3 cellular contexts compared by ENCODE assay signal in the genomic region with DNA sequence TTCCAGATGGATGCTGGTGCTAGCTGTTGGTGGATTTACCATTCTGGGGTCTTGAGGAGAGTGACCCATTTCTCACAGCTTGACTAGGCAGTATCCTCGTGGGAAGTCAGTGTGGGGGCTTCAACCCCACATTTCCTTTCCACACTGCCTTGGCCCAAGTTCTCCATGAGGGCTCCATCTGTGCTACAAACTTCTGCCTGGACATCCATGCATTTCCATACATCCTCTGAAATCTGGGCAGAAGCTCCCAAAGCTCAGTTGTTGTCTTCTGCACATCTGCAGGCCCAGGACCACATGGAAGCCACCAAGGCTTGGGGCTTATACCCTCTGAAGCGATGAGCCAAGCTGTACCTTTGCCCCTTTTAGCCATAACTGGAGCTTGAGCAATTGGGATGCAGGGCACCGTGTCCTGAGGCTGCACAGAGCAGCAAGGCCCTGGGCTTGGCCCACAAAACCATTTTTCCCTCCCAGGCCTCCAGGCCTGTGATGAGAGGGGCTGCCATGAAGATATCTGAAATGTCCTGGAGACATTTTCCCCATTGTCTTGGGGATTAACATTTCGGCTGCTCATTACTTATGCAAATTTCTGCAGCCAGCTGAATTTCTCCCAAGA.
TF ChIP-seq lines count a peak whose summit lies in the region.

No MANE protein-coding gene starts in this region.

TF ChIP-seq in A549, 52 proteins besides CTCF, POLR2A, EP300 and RAD21 (continued from another document):
- TF ChIP-seq JUNB (IDR thresholded peaks at IDR 0.05) (no peak), SMC3 (IDR thresholded peaks at IDR 0.05) (no peak), PHF8 (IDR thresholded peaks at IDR 0.05; ENCODE audit: borderline replicate concordance, low read depth) (no peak)
- TF ChIP-seq, protein P1, sequence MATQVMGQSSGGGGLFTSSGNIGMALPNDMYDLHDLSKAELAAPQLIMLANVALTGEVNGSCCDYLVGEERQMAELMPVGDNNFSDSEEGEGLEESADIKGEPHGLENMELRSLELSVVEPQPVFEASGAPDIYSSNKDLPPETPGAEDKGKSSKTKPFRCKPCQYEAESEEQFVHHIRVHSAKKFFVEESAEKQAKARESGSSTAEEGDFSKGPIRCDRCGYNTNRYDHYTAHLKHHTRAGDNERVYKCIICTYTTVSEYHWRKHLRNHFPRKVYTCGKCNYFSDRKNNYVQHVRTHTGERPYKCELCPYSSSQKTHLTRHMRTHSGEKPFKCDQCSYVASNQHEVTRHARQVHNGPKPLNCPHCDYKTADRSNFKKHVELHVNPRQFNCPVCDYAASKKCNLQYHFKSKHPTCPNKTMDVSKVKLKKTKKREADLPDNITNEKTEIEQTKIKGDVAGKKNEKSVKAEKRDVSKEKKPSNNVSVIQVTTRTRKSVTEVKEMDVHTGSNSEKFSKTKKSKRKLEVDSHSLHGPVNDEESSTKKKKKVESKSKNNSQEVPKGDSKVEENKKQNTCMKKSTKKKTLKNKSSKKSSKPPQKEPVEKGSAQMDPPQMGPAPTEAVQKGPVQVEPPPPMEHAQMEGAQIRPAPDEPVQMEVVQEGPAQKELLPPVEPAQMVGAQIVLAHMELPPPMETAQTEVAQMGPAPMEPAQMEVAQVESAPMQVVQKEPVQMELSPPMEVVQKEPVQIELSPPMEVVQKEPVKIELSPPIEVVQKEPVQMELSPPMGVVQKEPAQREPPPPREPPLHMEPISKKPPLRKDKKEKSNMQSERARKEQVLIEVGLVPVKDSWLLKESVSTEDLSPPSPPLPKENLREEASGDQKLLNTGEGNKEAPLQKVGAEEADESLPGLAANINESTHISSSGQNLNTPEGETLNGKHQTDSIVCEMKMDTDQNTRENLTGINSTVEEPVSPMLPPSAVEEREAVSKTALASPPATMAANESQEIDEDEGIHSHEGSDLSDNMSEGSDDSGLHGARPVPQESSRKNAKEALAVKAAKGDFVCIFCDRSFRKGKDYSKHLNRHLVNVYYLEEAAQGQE (IDR thresholded peaks at IDR 0.05), result no peak
- TF ChIP-seq, protein P2, sequence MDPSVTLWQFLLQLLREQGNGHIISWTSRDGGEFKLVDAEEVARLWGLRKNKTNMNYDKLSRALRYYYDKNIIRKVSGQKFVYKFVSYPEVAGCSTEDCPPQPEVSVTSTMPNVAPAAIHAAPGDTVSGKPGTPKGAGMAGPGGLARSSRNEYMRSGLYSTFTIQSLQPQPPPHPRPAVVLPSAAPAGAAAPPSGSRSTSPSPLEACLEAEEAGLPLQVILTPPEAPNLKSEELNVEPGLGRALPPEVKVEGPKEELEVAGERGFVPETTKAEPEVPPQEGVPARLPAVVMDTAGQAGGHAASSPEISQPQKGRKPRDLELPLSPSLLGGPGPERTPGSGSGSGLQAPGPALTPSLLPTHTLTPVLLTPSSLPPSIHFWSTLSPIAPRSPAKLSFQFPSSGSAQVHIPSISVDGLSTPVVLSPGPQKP (IDR thresholded peaks at IDR 0.05; ENCODE audit: low read depth, low read length), result no peak
TF ChIP-seq in A549: peak in this region for 1.

TF ChIP-seq in HEK293, 187 proteins besides CTCF, POLR2A, EP300 and RAD21 (continued from another document and continues in another):
- TF ChIP-seq ZNF140 (tag by site-specific recombination; IDR thresholded peaks at IDR 0.05) (no peak), ZNF777 (tag by site-specific recombination; IDR thresholded peaks at IDR 0.05; ENCODE audit: borderline replicate concordance) (no peak), ZNF585B (tag by site-specific recombination; IDR thresholded peaks at IDR 0.05) (peak; percentile 79), ZNF626 (tag by site-specific recombination; IDR thresholded peaks at IDR 0.05) (peak; percentile 64; the same call in 1 of the 2 replicates), ZNF16 (tag by site-specific recombination; IDR thresholded peaks at IDR 0.05; ENCODE audit: low read depth) (no peak), SCRT2 (tag by site-specific recombination; IDR thresholded peaks at IDR 0.05) (no peak), TRIM28 (IDR thresholded peaks at IDR 0.05; ENCODE audit: borderline replicate concordance, low read length) (peak; percentile 84; the same call in 1 of the 2 replicates), ZNF416 (tag by site-specific recombination; IDR thresholded peaks at IDR 0.05) (no peak), ZNF664 (tag by site-specific recombination; IDR thresholded peaks at IDR 0.05) (no peak), SALL2 (tag by site-specific recombination; IDR thresholded peaks at IDR 0.05; ENCODE audit: borderline replicate concordance) (no peak)
- TF ChIP-seq, protein P3, sequence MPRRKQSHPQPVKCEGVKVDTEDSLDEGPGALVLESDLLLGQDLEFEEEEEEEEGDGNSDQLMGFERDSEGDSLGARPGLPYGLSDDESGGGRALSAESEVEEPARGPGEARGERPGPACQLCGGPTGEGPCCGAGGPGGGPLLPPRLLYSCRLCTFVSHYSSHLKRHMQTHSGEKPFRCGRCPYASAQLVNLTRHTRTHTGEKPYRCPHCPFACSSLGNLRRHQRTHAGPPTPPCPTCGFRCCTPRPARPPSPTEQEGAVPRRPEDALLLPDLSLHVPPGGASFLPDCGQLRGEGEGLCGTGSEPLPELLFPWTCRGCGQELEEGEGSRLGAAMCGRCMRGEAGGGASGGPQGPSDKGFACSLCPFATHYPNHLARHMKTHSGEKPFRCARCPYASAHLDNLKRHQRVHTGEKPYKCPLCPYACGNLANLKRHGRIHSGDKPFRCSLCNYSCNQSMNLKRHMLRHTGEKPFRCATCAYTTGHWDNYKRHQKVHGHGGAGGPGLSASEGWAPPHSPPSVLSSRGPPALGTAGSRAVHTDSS (tag by site-specific recombination; IDR thresholded peaks at IDR 0.05), result no peak
- TF ChIP-seq, protein P4, sequence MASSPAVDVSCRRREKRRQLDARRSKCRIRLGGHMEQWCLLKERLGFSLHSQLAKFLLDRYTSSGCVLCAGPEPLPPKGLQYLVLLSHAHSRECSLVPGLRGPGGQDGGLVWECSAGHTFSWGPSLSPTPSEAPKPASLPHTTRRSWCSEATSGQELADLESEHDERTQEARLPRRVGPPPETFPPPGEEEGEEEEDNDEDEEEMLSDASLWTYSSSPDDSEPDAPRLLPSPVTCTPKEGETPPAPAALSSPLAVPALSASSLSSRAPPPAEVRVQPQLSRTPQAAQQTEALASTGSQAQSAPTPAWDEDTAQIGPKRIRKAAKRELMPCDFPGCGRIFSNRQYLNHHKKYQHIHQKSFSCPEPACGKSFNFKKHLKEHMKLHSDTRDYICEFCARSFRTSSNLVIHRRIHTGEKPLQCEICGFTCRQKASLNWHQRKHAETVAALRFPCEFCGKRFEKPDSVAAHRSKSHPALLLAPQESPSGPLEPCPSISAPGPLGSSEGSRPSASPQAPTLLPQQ (tag by site-specific recombination; IDR thresholded peaks at IDR 0.05), result no peak
- TF ChIP-seq, protein P5, sequence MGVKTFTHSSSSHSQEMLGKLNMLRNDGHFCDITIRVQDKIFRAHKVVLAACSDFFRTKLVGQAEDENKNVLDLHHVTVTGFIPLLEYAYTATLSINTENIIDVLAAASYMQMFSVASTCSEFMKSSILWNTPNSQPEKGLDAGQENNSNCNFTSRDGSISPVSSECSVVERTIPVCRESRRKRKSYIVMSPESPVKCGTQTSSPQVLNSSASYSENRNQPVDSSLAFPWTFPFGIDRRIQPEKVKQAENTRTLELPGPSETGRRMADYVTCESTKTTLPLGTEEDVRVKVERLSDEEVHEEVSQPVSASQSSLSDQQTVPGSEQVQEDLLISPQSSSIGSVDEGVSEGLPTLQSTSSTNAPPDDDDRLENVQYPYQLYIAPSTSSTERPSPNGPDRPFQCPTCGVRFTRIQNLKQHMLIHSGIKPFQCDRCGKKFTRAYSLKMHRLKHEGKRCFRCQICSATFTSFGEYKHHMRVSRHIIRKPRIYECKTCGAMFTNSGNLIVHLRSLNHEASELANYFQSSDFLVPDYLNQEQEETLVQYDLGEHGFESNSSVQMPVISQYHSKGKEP (tag by site-specific recombination; IDR thresholded peaks at IDR 0.05), result no peak
- TF ChIP-seq, protein P6, sequence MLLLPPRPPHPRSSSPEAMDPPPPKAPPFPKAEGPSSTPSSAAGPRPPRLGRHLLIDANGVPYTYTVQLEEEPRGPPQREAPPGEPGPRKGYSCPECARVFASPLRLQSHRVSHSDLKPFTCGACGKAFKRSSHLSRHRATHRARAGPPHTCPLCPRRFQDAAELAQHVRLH (tag by site-specific recombination; IDR thresholded peaks at IDR 0.05), result no peak
- TF ChIP-seq, protein P7, sequence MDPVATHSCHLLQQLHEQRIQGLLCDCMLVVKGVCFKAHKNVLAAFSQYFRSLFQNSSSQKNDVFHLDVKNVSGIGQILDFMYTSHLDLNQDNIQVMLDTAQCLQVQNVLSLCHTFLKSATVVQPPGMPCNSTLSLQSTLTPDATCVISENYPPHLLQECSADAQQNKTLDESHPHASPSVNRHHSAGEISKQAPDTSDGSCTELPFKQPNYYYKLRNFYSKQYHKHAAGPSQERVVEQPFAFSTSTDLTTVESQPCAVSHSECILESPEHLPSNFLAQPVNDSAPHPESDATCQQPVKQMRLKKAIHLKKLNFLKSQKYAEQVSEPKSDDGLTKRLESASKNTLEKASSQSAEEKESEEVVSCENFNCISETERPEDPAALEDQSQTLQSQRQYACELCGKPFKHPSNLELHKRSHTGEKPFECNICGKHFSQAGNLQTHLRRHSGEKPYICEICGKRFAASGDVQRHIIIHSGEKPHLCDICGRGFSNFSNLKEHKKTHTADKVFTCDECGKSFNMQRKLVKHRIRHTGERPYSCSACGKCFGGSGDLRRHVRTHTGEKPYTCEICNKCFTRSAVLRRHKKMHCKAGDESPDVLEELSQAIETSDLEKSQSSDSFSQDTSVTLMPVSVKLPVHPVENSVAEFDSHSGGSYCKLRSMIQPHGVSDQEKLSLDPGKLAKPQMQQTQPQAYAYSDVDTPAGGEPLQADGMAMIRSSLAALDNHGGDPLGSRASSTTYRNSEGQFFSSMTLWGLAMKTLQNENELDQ (tag by site-specific recombination; IDR thresholded peaks at IDR 0.05; ENCODE audit: low read depth), result no peak

TF ChIP-seq in K562, 482 proteins besides CTCF, POLR2A, EP300 and RAD21 (continued from another document):
- peak; percentile 8 for TF ChIP-seq ZFP36 (IDR thresholded peaks at IDR 0.05; ENCODE audit: low read depth, low read length, partially characterized antibody)
- no peak for TF ChIP-seq KLF13 (tag; IDR thresholded peaks at IDR 0.05; ENCODE audit: borderline replicate concordance, low read depth)
- no peak for TF ChIP-seq PML (IDR thresholded peaks at IDR 0.05; ENCODE audit: low read length)
